In the genomic region with DNA sequence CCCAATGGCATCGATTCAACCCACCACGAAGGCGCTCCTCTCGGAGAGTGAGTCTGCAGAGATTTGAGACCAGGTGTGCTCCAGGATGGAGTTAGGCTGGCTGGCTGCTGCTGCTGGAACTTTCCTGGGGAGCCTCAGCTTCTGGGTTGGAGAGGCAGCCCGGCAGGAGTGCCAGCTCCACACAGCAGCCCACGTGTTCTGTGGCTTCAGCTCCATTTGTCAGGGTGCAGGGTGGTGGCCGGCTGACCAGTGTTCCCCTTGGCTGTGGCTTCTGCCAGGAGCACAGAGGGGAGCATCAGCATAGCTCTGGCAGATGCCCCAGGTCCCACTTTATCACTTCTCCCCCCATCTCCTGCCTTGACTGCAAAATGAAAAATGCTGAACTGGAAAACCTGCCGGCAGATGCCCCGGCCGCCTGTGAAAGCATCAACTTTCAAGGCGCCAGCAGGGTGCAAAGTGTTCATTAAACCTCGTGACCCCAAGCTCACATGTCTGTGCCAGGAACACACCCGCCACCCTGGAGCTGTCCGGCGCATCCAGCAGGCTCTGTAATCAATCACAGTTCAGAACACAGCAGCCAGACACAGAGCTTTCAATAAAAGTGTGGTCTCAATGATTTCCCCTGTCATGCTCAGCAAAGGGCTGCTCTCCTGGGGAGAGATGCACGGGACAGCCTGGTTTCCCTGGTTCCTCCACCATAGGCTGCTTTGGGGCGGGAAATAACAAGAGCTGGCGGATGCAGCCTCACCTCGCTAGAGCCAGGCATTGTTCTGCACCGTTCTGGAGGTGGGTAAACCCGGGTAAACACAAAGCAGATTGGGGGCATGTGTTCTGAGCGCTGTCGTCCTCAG, we compare ENCODE assay signal across 2 cellular contexts.
TF ChIP-seq lines count a peak whose summit lies in the region.

No MANE protein-coding gene starts in this region.

TF ChIP-seq in Ishikawa, 13 proteins besides CTCF, POLR2A, EP300 and RAD21 (continued from another document):
- TF ChIP-seq, protein P1, sequence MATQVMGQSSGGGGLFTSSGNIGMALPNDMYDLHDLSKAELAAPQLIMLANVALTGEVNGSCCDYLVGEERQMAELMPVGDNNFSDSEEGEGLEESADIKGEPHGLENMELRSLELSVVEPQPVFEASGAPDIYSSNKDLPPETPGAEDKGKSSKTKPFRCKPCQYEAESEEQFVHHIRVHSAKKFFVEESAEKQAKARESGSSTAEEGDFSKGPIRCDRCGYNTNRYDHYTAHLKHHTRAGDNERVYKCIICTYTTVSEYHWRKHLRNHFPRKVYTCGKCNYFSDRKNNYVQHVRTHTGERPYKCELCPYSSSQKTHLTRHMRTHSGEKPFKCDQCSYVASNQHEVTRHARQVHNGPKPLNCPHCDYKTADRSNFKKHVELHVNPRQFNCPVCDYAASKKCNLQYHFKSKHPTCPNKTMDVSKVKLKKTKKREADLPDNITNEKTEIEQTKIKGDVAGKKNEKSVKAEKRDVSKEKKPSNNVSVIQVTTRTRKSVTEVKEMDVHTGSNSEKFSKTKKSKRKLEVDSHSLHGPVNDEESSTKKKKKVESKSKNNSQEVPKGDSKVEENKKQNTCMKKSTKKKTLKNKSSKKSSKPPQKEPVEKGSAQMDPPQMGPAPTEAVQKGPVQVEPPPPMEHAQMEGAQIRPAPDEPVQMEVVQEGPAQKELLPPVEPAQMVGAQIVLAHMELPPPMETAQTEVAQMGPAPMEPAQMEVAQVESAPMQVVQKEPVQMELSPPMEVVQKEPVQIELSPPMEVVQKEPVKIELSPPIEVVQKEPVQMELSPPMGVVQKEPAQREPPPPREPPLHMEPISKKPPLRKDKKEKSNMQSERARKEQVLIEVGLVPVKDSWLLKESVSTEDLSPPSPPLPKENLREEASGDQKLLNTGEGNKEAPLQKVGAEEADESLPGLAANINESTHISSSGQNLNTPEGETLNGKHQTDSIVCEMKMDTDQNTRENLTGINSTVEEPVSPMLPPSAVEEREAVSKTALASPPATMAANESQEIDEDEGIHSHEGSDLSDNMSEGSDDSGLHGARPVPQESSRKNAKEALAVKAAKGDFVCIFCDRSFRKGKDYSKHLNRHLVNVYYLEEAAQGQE (IDR thresholded peaks at IDR 0.05; ENCODE audit: low read depth): peak; percentile 49; the same call in 1 of the 2 replicates
- no peak for TF ChIP-seq TCF12 (IDR thresholded peaks at IDR 0.05; ENCODE audit: low read depth)

TF ChIP-seq in liver, 16 proteins besides CTCF, POLR2A, EP300 and RAD21 (continued from another document):
- TF ChIP-seq, protein P1 (IDR thresholded peaks at IDR 0.05): peak; percentile 48
- TF ChIP-seq FOXA2 (IDR thresholded peaks at IDR 0.05): no peak
